22 cellular contexts compared by ENCODE assay signal in genomic region chr5:8813180-8813579, GRCh38.
A peak's percentile ranks its signal among the peaks of the same experiment; 100 is the strongest.
DNase-seq lines count a peak whose midpoint lies in the region; ATAC-seq lines count a peak whose summit lies in the region.
"Had no signal": no experiment of that assay in that cellular context is flagged by ENCODE, and none has a peak within 500 bp of the region (broad histone marks: within the 10 kb centered on the region; RNA-seq: fewer than 3 reads in every experiment).

No MANE protein-coding gene starts in this region.

- in situ Hi-C loops in G401 (cut with HindIII; ENCODE audit: low sequenced_read_pairs), result no loop called here

- DNase-seq in G401 (ENCODE audit: low spot score), result peak; percentile 3
- peak; percentile 14 for DNase-seq in LHCN-M2 (ENCODE audit: low read depth)
- peak; percentile 27 for DNase-seq in amniotic epithelial cell (ENCODE audit: low read depth)
- DNase-seq in myocyte (ENCODE audit: low read depth), result peak; percentile 7
- DNase-seq in NCI-H69 (lab: John Stamatoyannopoulos, UW), result no peak
- DNase-seq in H4 (ENCODE audit: low spot score), result no peak
- DNase-seq: Caco-2; CD8-positive, alpha-beta T cell; H7; KBM-7; NCI-H1048; NCI-H1417 treated with DMSO at 0.1 percent for 48 hours; NCI-H187; NCI-H2081 treated with DMSO at 0.1 percent for 48 hours; NCI-H446; NCI-H524 treated with DMSO at 0.1 percent for 48 hours; NCI-H82; NK-92 treated with Interleukin-12 subunit alpha and Interleukin-12 subunit beta, amount 100 ng/mL, for 24 hours; SHP77 had no signal

- ATAC-seq in HG03571 (IDR thresholded peaks at IDR 0.05; ENCODE audit: unreplicated experiment) (no peak), GM21390 (IDR thresholded peaks at IDR 0.05; ENCODE audit: unreplicated experiment) (no peak)
- ATAC-seq: CD8-positive, alpha-beta T cell; HepG2 had no signal

Comparison
In these comparisons a context has a peak if more than half of its experiments do, and no peak if none do; other contexts are left out.
1. DNase-seq: peak in G401 (single experiment), LHCN-M2 (single experiment), amniotic epithelial cell (single experiment) and myocyte (single experiment); none in NCI-H69 (single experiment) and H4 (single experiment).